Comparison of ENCODE assay signal across 1 cellular context in genomic region chr17:28020515-28020914, GRCh38.
TF ChIP-seq lines count a peak whose summit lies in the region.

No MANE protein-coding gene starts in this region.

TF ChIP-seq in A549, 52 proteins besides CTCF, POLR2A, EP300 and RAD21 (continued from another document):
- TF ChIP-seq REST (IDR thresholded peaks at IDR 0.05) = no peak
- no peak for TF ChIP-seq TFCP2L1 (CRISPR knock-in tag; IDR thresholded peaks at IDR 0.05)
- TF ChIP-seq, protein P1, sequence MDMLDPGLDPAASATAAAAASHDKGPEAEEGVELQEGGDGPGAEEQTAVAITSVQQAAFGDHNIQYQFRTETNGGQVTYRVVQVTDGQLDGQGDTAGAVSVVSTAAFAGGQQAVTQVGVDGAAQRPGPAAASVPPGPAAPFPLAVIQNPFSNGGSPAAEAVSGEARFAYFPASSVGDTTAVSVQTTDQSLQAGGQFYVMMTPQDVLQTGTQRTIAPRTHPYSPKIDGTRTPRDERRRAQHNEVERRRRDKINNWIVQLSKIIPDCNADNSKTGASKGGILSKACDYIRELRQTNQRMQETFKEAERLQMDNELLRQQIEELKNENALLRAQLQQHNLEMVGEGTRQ (IDR thresholded peaks at IDR 0.05) = no peak
- TF ChIP-seq TP53 (CRISPR knock-in tag; IDR thresholded peaks at IDR 0.05) = no peak
- no peak for TF ChIP-seq ESRRA (IDR thresholded peaks at IDR 0.05; ENCODE audit: borderline replicate concordance, low read length)
- TF ChIP-seq NFE2L2 (conservative IDR thresholded peaks at IDR 0.05; ENCODE audit: low read length) = no peak
- TF ChIP-seq ZC3H11A (IDR thresholded peaks at IDR 0.05) = no peak
- TF ChIP-seq HOXB13 (CRISPR knock-in tag; IDR thresholded peaks at IDR 0.05; ENCODE audit: low read depth) = no peak
- no peak for TF ChIP-seq KDM5A (IDR thresholded peaks at IDR 0.05)
- TF ChIP-seq FOSL2 (IDR thresholded peaks at IDR 0.05) = no peak
- TF ChIP-seq FOSL2 (CRISPR knock-in tag; IDR thresholded peaks at IDR 0.05) = no peak
- no peak for TF ChIP-seq NPAS2 (CRISPR knock-in tag; IDR thresholded peaks at IDR 0.05; ENCODE audit: borderline replicate concordance)
- no peak for TF ChIP-seq ATOH8 (CRISPR knock-in tag; IDR thresholded peaks at IDR 0.05; ENCODE audit: low read depth)
- no peak for TF ChIP-seq CBX8 (IDR thresholded peaks at IDR 0.05)
- TF ChIP-seq ELK1 (IDR thresholded peaks at IDR 0.05; ENCODE audit: low read depth, low read length) = no peak
- no peak for TF ChIP-seq EHMT2 (IDR thresholded peaks at IDR 0.05; ENCODE audit: low read depth)
- no peak for TF ChIP-seq ZNF302 (CRISPR knock-in tag; IDR thresholded peaks at IDR 0.05)
- TF ChIP-seq GATA3 (IDR thresholded peaks at IDR 0.05; ENCODE audit: borderline replicate concordance) = no peak
- no peak for TF ChIP-seq RFX5 (IDR thresholded peaks at IDR 0.05)
- no peak for TF ChIP-seq RCOR1 (IDR thresholded peaks at IDR 0.05; ENCODE audit: low read depth, low read length)
